16 cellular contexts compared by ENCODE assay signal in genomic region chr17:4307179-4307930, GRCh38. TPM values are rescaled to one million over a fixed set of nuclear protein-coding genes. Genes with fewer than 3 reads are reported as not detected.
DNase-seq lines count a peak whose midpoint lies in the region; ATAC-seq and TF ChIP-seq lines count a peak whose summit lies in the region.
"Had no signal": no experiment of that assay in that cellular context is flagged by ENCODE, and none has a peak within 500 bp of the region (broad histone marks: within the 10 kb centered on the region; RNA-seq: fewer than 3 reads in every experiment).

No MANE protein-coding gene starts in this region.

- H3K9me2 ChIP-seq in GM23338 (ENCODE audit: insufficient read depth): no peaks in the 10 kb centered on the region

- peaks cover 4% of the 10 kb centered on the region for H3K27me3 Mint-ChIP-seq in GM23338 (ENCODE audit: insufficient read depth, low read depth, poor library complexity)
- H3K27me3 Mint-ChIP-seq in endodermal cell (ENCODE audit: insufficient read depth): no peaks in the 10 kb centered on the region
- H3K27me3 Mint-ChIP-seq in nephron progenitor cell (ENCODE audit: low read depth, poor library complexity): peaks cover 1% of the 10 kb centered on the region

- H3K4me2 ChIP-seq in GM23338: peak overlapping the region; percentile 72

- peak overlapping the region; percentile 92 for H3K27ac Mint-ChIP-seq in GM23338
- peak overlapping the region; percentile 85 for H3K27ac Mint-ChIP-seq in endodermal cell
- peak overlapping the region; percentile 77 for H3K27ac Mint-ChIP-seq in nephron progenitor cell

- H3K27ac ChIP-seq in GM23338 (ENCODE audit: low read depth) (peak overlapping the region; percentile 79), endodermal cell (ENCODE audit: low read depth, low read length) (no peak overlapping the region)
- H3K27ac ChIP-seq: esophagus squamous epithelium, thoracic aorta had no signal

- H3K4me3 ChIP-seq in GM23338 (peak overlapping the region; percentile 41), NT2/D1 (ENCODE audit: insufficient read length, low read depth) (no peak overlapping the region), endodermal cell (ENCODE audit: low read length) (no peak overlapping the region)
- H3K4me3 ChIP-seq: esophagus squamous epithelium, lung, thoracic aorta had no signal

- H3K36me3 Mint-ChIP-seq in GM23338 (ENCODE audit: low read depth) (peaks cover 63% of the 10 kb centered on the region), endodermal cell (ENCODE audit: low read depth) (peaks cover 50% of the 10 kb centered on the region), nephron progenitor cell (ENCODE audit: low read depth) (peaks cover 54% of the 10 kb centered on the region)

- H3K9ac ChIP-seq in NT2/D1 (ENCODE audit: insufficient read length, low read depth): no peak overlapping the region
- no peak overlapping the region for H3K9ac ChIP-seq in endodermal cell (ENCODE audit: extremely low read depth, low read length, poor library complexity, severe bottlenecking)

- peak; percentile 82 for DNase-seq in GM23338 (ENCODE audit: low spot score)
- DNase-seq in NT2/D1 (ENCODE audit: low read depth, low spot score): peak; percentile 28
- peak; percentile 64 for DNase-seq in endodermal cell
- DNase-seq in nephron progenitor cell: no peak
- no peak for DNase-seq in T-helper 1 cell
- no peak for DNase-seq in SKM-1 (lab: John Stamatoyannopoulos, UW; ENCODE audit: unreplicated experiment)
- DNase-seq: activated CD4-positive, alpha-beta T cell treated with anti-CD3 and anti-CD28 coated beads, Interleukin-2, amount 50 U/mL, for 1 hour; amniotic stem cell; caudate nucleus; esophagus squamous epithelium; NCI-H1105 treated with DMSO at 0.1 percent for 48 hours; NCI-H524; right cardiac atrium had no signal

- H3K36me3 ChIP-seq in GM23338 (ENCODE audit: insufficient read depth) (peaks cover 10% of the 10 kb centered on the region; the same call in 1 of the 2 replicates), NT2/D1 (ENCODE audit: insufficient read depth, insufficient read length, low read length) (peaks cover 34% of the 10 kb centered on the region), endodermal cell (ENCODE audit: control insufficient read depth, insufficient read depth, low read length) (peaks cover 67% of the 10 kb centered on the region)

- peaks cover 28% of the 10 kb centered on the region for H4K20me1 ChIP-seq in GM23338 (replicated peaks; ENCODE audit: insufficient read depth)

- H3K9me3 Mint-ChIP-seq in GM23338: peaks cover 12% of the 10 kb centered on the region; the same call in 2 of the 3 replicates
- H3K9me3 Mint-ChIP-seq in endodermal cell: peaks cover 17% of the 10 kb centered on the region
- H3K9me3 Mint-ChIP-seq in nephron progenitor cell: peaks cover 21% of the 10 kb centered on the region

- peaks cover 28% of the 10 kb centered on the region; the same call in 1 of the 2 replicates for H3K9me3 ChIP-seq in NT2/D1 (ENCODE audit: insufficient read depth, low read length)
- H3K9me3 ChIP-seq in endodermal cell (ENCODE audit: control insufficient read depth, low read length): peaks cover 27% of the 10 kb centered on the region
- H3K9me3 ChIP-seq: esophagus squamous epithelium, thoracic aorta had no signal

- H3K4me3 Mint-ChIP-seq in GM23338 (peak overlapping the region; percentile 35), endodermal cell (no peak overlapping the region), nephron progenitor cell (no peak overlapping the region)

- H2AFZ ChIP-seq in GM23338: no peak overlapping the region

- 83 to 84% methylated on average over 4 to 7 of the region's 7 CpGs for WGBS in endodermal cell (ENCODE audit: insufficient coverage in 1 of 2, insufficient read length in 1 of 2), 2 experiments

- peak; percentile 88 for ATAC-seq in GM23338
- ATAC-seq in HG03097 (IDR thresholded peaks at IDR 0.05; ENCODE audit: low FRiP score, unreplicated experiment): no peak
- ATAC-seq: right cardiac atrium had no signal

- peaks cover 93% of the 10 kb centered on the region for H3K79me2 ChIP-seq in GM23338 (replicated peaks; ENCODE audit: insufficient read depth)

- H3K4me1 Mint-ChIP-seq in GM23338 (peaks cover 44% of the 10 kb centered on the region), endodermal cell (peaks cover 5% of the 10 kb centered on the region), nephron progenitor cell (no peaks in the 10 kb centered on the region)

- H3K4me1 ChIP-seq in GM23338 (ENCODE audit: insufficient read depth) (peaks cover 41% of the 10 kb centered on the region), NT2/D1 (ENCODE audit: insufficient read depth, insufficient read length) (peaks cover 3% of the 10 kb centered on the region), endodermal cell (ENCODE audit: control insufficient read depth, insufficient read depth, low read length) (no peaks in the 10 kb centered on the region)

- H3F3A ChIP-seq in GM23338 (replicated peaks; ENCODE audit: low read depth): peaks cover 7% of the 10 kb centered on the region

- TF ChIP-seq CTCF in GM23338 (conservative IDR thresholded peaks at IDR 0.05; ENCODE audit: low read depth in 2 of 2) (no peak), endodermal cell (conservative IDR thresholded peaks at IDR 0.05) (no peak), nephron progenitor cell (IDR thresholded peaks at IDR 0.05) (no peak)

- H3K27me3 ChIP-seq in GM23338 (ENCODE audit: insufficient read depth) (no peaks in the 10 kb centered on the region), NT2/D1 (ENCODE audit: insufficient read depth, insufficient read length) (no peaks in the 10 kb centered on the region), endodermal cell (ENCODE audit: control insufficient read depth, insufficient read depth, low read length, poor library complexity, severe bottlenecking) (no peaks in the 10 kb centered on the region)
- H3K27me3 ChIP-seq: esophagus squamous epithelium had no signal

TF ChIP-seq in GM23338, 12 proteins besides CTCF, POLR2A, EP300 and RAD21 (continues in another document):
- TF ChIP-seq EZH2phosphoT487 (IDR thresholded peaks at IDR 0.05; ENCODE audit: unreplicated experiment) (no peak), NANOG (IDR thresholded peaks at IDR 0.05; ENCODE audit: borderline replicate concordance) (peak; percentile 59)

RNA-seq across cellular contexts. Expression of gene ANKFY1, which starts 43.6 kb away (rescaled TPM):
- total RNA-seq in GM23338 (2014; rRNA removed; shearing (Covaris generic)): 44.4 and 55.2 TPM in 2 replicates
- 12.1 and 12.9 TPM in 2 replicates for polyA plus RNA-seq in GM23338 (2016; fragmentation: Nextera tagmentation; extraction: Ambion mirVana)
- 10 to 100 TPM; 48.0 to 62.4 TPM for total RNA-seq in endodermal cell
- 42.5 TPM for polyA plus RNA-seq in endodermal cell (2013, experiment 1 of 2)
- polyA plus RNA-seq in endodermal cell (2013, experiment 2 of 2): 40.5 TPM

RNA-seq across cellular contexts. Expression of gene UBE2G1, which starts 59.1 kb away (rescaled TPM):
- 145 and 161 TPM in 2 replicates for total RNA-seq in GM23338 (2014; rRNA removed; shearing (Covaris generic))
- 64.2 and 71.9 TPM in 2 replicates for polyA plus RNA-seq in GM23338 (2016; fragmentation: Nextera tagmentation; extraction: Ambion mirVana)
- total RNA-seq in endodermal cell: 100 to 1,000 TPM in 1 of 2 donors, 10 to 100 TPM in 1; 85.5 to 104 TPM
- polyA plus RNA-seq in endodermal cell (2013, experiment 1 of 2): 79.2 TPM
- polyA plus RNA-seq in endodermal cell (2013, experiment 2 of 2): 71.8 TPM

Comparison
In these comparisons a context has a peak if more than half of its experiments do, and no peak if none do; other contexts are left out.
1. DNase-seq: peak in GM23338 (single experiment), NT2/D1 (single experiment) and endodermal cell (single experiment); none in nephron progenitor cell (single experiment), T-helper 1 cell (0 of 5) and SKM-1 (single experiment).
2. Peak in every context shown above with its lines, with median percentiles within 50 percentile points of each other: H3K27ac Mint-ChIP-seq.